In the genomic region with DNA sequence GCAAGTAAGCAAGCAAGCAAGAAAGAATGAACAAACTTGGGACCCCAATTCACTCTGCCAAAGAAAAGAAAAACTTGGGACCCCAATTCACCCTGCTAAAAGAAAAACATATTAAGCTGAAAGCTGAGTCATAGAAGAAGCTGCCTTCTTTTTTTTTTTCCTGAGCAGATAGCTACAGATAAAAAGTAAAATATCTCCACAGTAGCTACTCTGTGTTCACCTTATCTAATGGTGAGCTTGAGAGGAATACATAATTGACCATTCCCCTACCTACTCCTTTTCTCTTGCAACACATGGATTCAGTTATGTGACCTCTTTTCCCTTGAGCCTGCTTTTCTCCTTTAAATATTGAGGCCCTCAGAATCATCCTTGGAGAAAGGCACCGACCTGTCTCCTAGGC, we compare ENCODE assay signal across 27 cellular contexts.
A peak's percentile ranks its signal among the peaks of the same experiment; 100 is the strongest.
DNase-seq lines count a peak whose midpoint lies in the region; ATAC-seq and TF ChIP-seq lines count a peak whose summit lies in the region.
"Had no signal": no experiment of that assay in that cellular context is flagged by ENCODE, and none has a peak within 500 bp of the region (broad histone marks: within the 10 kb centered on the region; RNA-seq: fewer than 3 reads in every experiment).

No MANE protein-coding gene starts in this region.

- H3K79me2 ChIP-seq in PC-3 (ENCODE audit: low read length) = no peaks in the 10 kb centered on the region

- H3K4me2 ChIP-seq in PC-3 (ENCODE audit: low read length) = no peak overlapping the region

- no peaks in the 10 kb centered on the region for H3K9me2 ChIP-seq in PC-3 (replicated peaks; ENCODE audit: low read length)

- no peak overlapping the region for H3K4me3 ChIP-seq in CD8-positive, alpha-beta memory T cell (ENCODE audit: low read length)
- H3K4me3 ChIP-seq in PC-3 (ENCODE audit: low read length) (no peak overlapping the region), choroid plexus epithelial cell (ENCODE audit: low read depth, low read length) (no peak overlapping the region), rectal smooth muscle tissue (ENCODE audit: low read length) (no peak overlapping the region)
- H3K4me3 ChIP-seq: GM12878, lung, Peyer's patch, prostate gland, skin epidermis, stomach, tibial artery had no signal

- CTCF ChIA-PET in CD8-positive, alpha-beta memory T cell (lab: Charles Lee) = no interaction called here
- CTCF ChIA-PET in PC-3 (lab: Charles Lee) = no interaction called here

- H3K27me3 ChIP-seq in CD8-positive, alpha-beta memory T cell (ENCODE audit: insufficient read depth, low read length, poor library complexity, severe bottlenecking) = no peaks in the 10 kb centered on the region
- H3K27me3 ChIP-seq in PC-3 (ENCODE audit: low read length) (no peaks in the 10 kb centered on the region), rectal smooth muscle tissue (ENCODE audit: control insufficient read depth, insufficient read depth, low read length) (no peaks in the 10 kb centered on the region)
- H3K27me3 ChIP-seq: Peyer's patch, stomach, tibial artery had no signal

- no peak overlapping the region for H2AFZ ChIP-seq in PC-3 (ENCODE audit: low read length)

- peak overlapping the region; percentile 9 for H3K27ac ChIP-seq in CD8-positive, alpha-beta memory T cell (ENCODE audit: low read depth, low read length)
- 0 out of 2 replicates have a peak overlapping the region, but pooled peaks have one; percentile 1 for H3K27ac ChIP-seq in PC-3 (ENCODE audit: low read length)
- H3K27ac ChIP-seq in rectal smooth muscle tissue (ENCODE audit: low read depth, low read length) = peak overlapping the region; percentile 38
- H3K27ac ChIP-seq: Peyer's patch, prostate gland had no signal

- H3F3A ChIP-seq in PC-3 (ENCODE audit: low read length, unreplicated experiment) = peaks cover 21% of the 10 kb centered on the region

- H3K4me3 Mint-ChIP-seq in CD8-positive, alpha-beta memory T cell = no peak overlapping the region
- H3K4me3 Mint-ChIP-seq: activated CD4-positive, alpha-beta memory T cell treated with anti-CD3 and anti-CD28 coated beads for 36 hours; activated naive CD4-positive, alpha-beta T cell treated with anti-CD3 and anti-CD28 coated beads, Interleukin-2, amount 50 U/mL, for 24 hours; central memory CD8-positive, alpha-beta T cell; T-cell had no signal

- no peaks in the 10 kb centered on the region for H3K4me1 Mint-ChIP-seq in CD8-positive, alpha-beta memory T cell
- H3K4me1 Mint-ChIP-seq: activated naive CD4-positive, alpha-beta T cell treated with anti-CD3 and anti-CD28 coated beads, Interleukin-2, amount 50 U/mL, for 24 hours; central memory CD8-positive, alpha-beta T cell; T-cell had no signal

- POLR2A ChIA-PET in CD8-positive, alpha-beta memory T cell (lab: Charles Lee) = interaction anchor here (0.7 kb wide), 1 partner anchor 26 kb away, joined by 12 read pairs; no protein-coding TSS in a partner anchor
- POLR2A ChIA-PET in PC-3 (lab: Charles Lee; ENCODE audit: unreplicated experiment) = no interaction called here

- no peaks in the 10 kb centered on the region for H3K36me3 Mint-ChIP-seq in CD8-positive, alpha-beta memory T cell
- H3K36me3 Mint-ChIP-seq: activated CD4-positive, alpha-beta memory T cell treated with anti-CD3 and anti-CD28 coated beads for 36 hours; activated naive CD4-positive, alpha-beta T cell treated with anti-CD3 and anti-CD28 coated beads, Interleukin-2, amount 50 U/mL, for 24 hours; T-cell had no signal

- peak overlapping the region in 1 of 8 donors; percentile 57 for H3K27ac Mint-ChIP-seq in CD8-positive, alpha-beta memory T cell
- H3K27ac Mint-ChIP-seq: activated CD4-positive, alpha-beta memory T cell treated with anti-CD3 and anti-CD28 coated beads for 36 hours; activated naive CD4-positive, alpha-beta T cell treated with anti-CD3 and anti-CD28 coated beads, Interleukin-2, amount 50 U/mL, for 24 hours; T-cell had no signal

- no peaks in the 10 kb centered on the region for H3K4me1 ChIP-seq in CD8-positive, alpha-beta memory T cell (ENCODE audit: insufficient read depth, low read length)
- H3K4me1 ChIP-seq in PC-3 (ENCODE audit: insufficient read depth, low read length) = peaks cover 78% of the 10 kb centered on the region
- peaks cover 57% of the 10 kb centered on the region for H3K4me1 ChIP-seq in rectal smooth muscle tissue (ENCODE audit: control insufficient read depth, insufficient read depth, low read length)

- no TSS peak for BruUV-seq in PC-3 (replicated peaks; lab: Mats Ljungman, UMichigan)

- no peaks in the 10 kb centered on the region for H3K9me3 ChIP-seq in CD8-positive, alpha-beta memory T cell (ENCODE audit: low read length)
- H3K9me3 ChIP-seq in PC-3 (ENCODE audit: low read length) = no peaks in the 10 kb centered on the region
- H3K9me3 ChIP-seq: Peyer's patch, prostate gland, stomach, tibial artery had no signal

- intact Hi-C loops in PC-3 (cut with micrococcal nuclease) (no loop called here), left colon (cut with DNase I, micrococcal nuclease) (no loop called here)

- no peak for ATAC-seq in PC-3
- no peak for ATAC-seq in left colon
- no peak for ATAC-seq in HG03342 (IDR thresholded peaks at IDR 0.05; ENCODE audit: unreplicated experiment)
- ATAC-seq in HG03039 (IDR thresholded peaks at IDR 0.05; ENCODE audit: unreplicated experiment) = no peak
- ATAC-seq: activated CD4-positive, CD25-positive, alpha-beta regulatory T cell treated with anti-CD3 and anti-CD28 coated beads, Interleukin-2, amount 50 U/mL, for 24 hours; GM12878; T-cell had no signal

- peaks cover 4 to 16% of the 10 kb centered on the region in 2 donors for H3K27me3 Mint-ChIP-seq in CD8-positive, alpha-beta memory T cell
- H3K27me3 Mint-ChIP-seq: activated naive CD4-positive, alpha-beta T cell treated with anti-CD3 and anti-CD28 coated beads, Interleukin-2, amount 50 U/mL, for 24 hours; T-cell had no signal

- no peak for DNase-seq in CD8-positive, alpha-beta memory T cell
- DNase-seq in PC-3 = no peak
- peak; percentile 14 for DNase-seq in choroid plexus epithelial cell (ENCODE audit: low read depth)
- DNase-seq in left colon = no peak
- no peak for DNase-seq in activated gamma-delta T cell (lab: John Stamatoyannopoulos, UW)
- DNase-seq: activated CD4-positive, alpha-beta memory T cell treated with anti-CD3 and anti-CD28 coated beads for 36 hours; activated CD8-positive, alpha-beta memory T cell treated with anti-CD3 and anti-CD28 coated beads, Interleukin-2, amount 50 U/mL, for 48 hours; C1 segment of cervical spinal cord; islet precursor cell; NCI-H1417 treated with DMSO at 0.1 percent for 48 hours; NCI-H2081; NCI-H2227 treated with DMSO at 0.1 percent for 48 hours; SIG-M5; stomach; T-cell had no signal

- H3K9me3 Mint-ChIP-seq in CD8-positive, alpha-beta memory T cell = no peaks in the 10 kb centered on the region
- H3K9me3 Mint-ChIP-seq: activated CD4-positive, alpha-beta memory T cell treated with anti-CD3 and anti-CD28 coated beads for 36 hours; activated naive CD4-positive, alpha-beta T cell treated with anti-CD3 and anti-CD28 coated beads, Interleukin-2, amount 50 U/mL, for 24 hours; central memory CD8-positive, alpha-beta T cell; T-cell had no signal

- H3K9ac ChIP-seq in PC-3 (ENCODE audit: low read length) (no peak overlapping the region), rectal smooth muscle tissue (ENCODE audit: low read length) (no peak overlapping the region)

- no peaks in the 10 kb centered on the region for H3K36me3 ChIP-seq in CD8-positive, alpha-beta memory T cell (ENCODE audit: insufficient read depth, low read length)
- no peaks in the 10 kb centered on the region for H3K36me3 ChIP-seq in PC-3 (ENCODE audit: low read depth, low read length)
- H3K36me3 ChIP-seq in rectal smooth muscle tissue (ENCODE audit: control insufficient read depth, insufficient read depth, low read length) = no peaks in the 10 kb centered on the region
- H3K36me3 ChIP-seq: Peyer's patch, prostate gland, stomach, tibial artery had no signal

- H4K20me1 ChIP-seq in PC-3 (ENCODE audit: low read length) = no peaks in the 10 kb centered on the region

- TF ChIP-seq CTCF in PC-3 (conservative IDR thresholded peaks at IDR 0.05; ENCODE audit: low read depth, low read length) (no peak), choroid plexus epithelial cell (conservative IDR thresholded peaks at IDR 0.05; ENCODE audit: low read depth, low read length) (no peak)
